ENCODE assay signal across 8 cellular contexts in the genomic region with DNA sequence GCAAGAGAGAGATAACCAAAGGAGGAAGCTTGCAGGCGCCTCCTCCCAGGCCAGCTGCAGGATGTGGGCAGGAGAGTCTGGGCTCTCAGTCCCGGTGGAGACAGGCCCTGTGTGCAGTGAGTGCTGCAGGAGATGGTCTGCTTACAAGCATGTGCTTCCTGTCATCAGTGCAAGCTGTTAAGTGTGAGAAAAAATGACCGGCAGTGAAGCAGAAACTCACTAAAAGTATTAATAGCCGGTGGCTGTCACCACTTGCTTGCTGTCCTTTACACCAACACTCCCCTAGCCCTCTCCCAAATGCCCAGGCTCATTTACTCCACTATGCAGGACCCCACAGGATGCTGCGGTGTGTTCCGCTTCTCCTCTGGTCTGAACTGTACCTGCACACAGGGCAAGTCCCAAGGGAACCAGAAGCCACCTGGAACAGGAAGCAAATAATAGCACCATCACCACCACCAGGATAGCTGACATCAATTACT.
DNase-seq lines count a peak whose midpoint lies in the region; ATAC-seq, FAIRE-seq and TF ChIP-seq lines count a peak whose summit lies in the region.

No MANE protein-coding gene starts in this region.

- peaks cover 9% of the 10 kb centered on the region for H3K27me3 Mint-ChIP-seq in astrocyte (ENCODE audit: low read depth, unreplicated experiment)

- H3K4me3 ChIP-seq in astrocyte (ENCODE audit: insufficient read depth, low read depth, low read length) (no peak overlapping the region), spleen (no peak overlapping the region), tibial artery (no peak overlapping the region)

- no peak for FAIRE-seq in astrocyte (lab: Jason Lieb, UNC)

- ATAC-seq in GM21390 (IDR thresholded peaks at IDR 0.05; ENCODE audit: unreplicated experiment) (peak; percentile 97), HG03565 (IDR thresholded peaks at IDR 0.05; ENCODE audit: unreplicated experiment) (peak; percentile 89)

- TF ChIP-seq POLR2A in spleen (IDR thresholded peaks at IDR 0.05), result no peak

- no peaks in the 10 kb centered on the region for H4K20me1 ChIP-seq in astrocyte (ENCODE audit: insufficient read depth, low read length)

- no peak overlapping the region for H2AFZ ChIP-seq in astrocyte (ENCODE audit: low read depth, low read length)

- WGBS in spleen, 5 donors, result 3 to 11% (median 5%) methylated on average over 6 of the region's 6 CpGs

- peaks cover 2% of the 10 kb centered on the region for H3K9me3 Mint-ChIP-seq in astrocyte (ENCODE audit: unreplicated experiment)

- peaks cover 24% of the 10 kb centered on the region for H3K4me1 Mint-ChIP-seq in astrocyte (ENCODE audit: low read depth, unreplicated experiment)

- peak overlapping the region; percentile 78 for H3K27ac Mint-ChIP-seq in astrocyte (ENCODE audit: unreplicated experiment)

- H3K27me3 ChIP-seq in astrocyte (ENCODE audit: insufficient read depth, low read length) (no peaks in the 10 kb centered on the region), spleen (replicated peaks in 1 of 7) (no peaks in the 10 kb centered on the region), tibial artery (peaks cover 0 to 4% of the 10 kb centered on the region in 2 donors)

- TF ChIP-seq CTCF in GM10266 (IDR thresholded peaks at IDR 0.05; ENCODE audit: control insufficient read depth, insufficient read depth, low read depth, missing control alignments) (no peak), astrocyte (IDR thresholded peaks at IDR 0.05; ENCODE audit: insufficient read depth, low read depth, low read length) (no peak), spleen (IDR thresholded peaks at IDR 0.05 in 8 of 11, conservative IDR thresholded peaks at IDR 0.05 in 3 of 11) (no peak), tibial artery (IDR thresholded peaks at IDR 0.05) (no peak)

- H3K27ac ChIP-seq in astrocyte (ENCODE audit: low read depth, low read length) (no peak overlapping the region), spleen (peak overlapping the region in 7 of 8 donors; percentile 17 to 73 (median 69)), tibial artery (no peak overlapping the region)

- no peak overlapping the region for H3K4me3 Mint-ChIP-seq in astrocyte (ENCODE audit: unreplicated experiment)

- H3K36me3 Mint-ChIP-seq in astrocyte (ENCODE audit: low read depth, unreplicated experiment), result no peaks in the 10 kb centered on the region

- H3K4me1 ChIP-seq in astrocyte (ENCODE audit: insufficient read depth, low read length), result no peaks in the 10 kb centered on the region
- peaks cover 29 to 57% (median 47%) of the 10 kb centered on the region in 6 donors for H3K4me1 ChIP-seq in spleen
- peaks cover 0 to 9% (median 0%) of the 10 kb centered on the region in 4 donors for H3K4me1 ChIP-seq in tibial artery

- H3K36me3 ChIP-seq in astrocyte (ENCODE audit: insufficient read depth, low read length), result no peaks in the 10 kb centered on the region
- no peaks in the 10 kb centered on the region for H3K36me3 ChIP-seq in spleen
- no peaks in the 10 kb centered on the region for H3K36me3 ChIP-seq in tibial artery

- no peak overlapping the region for H3K9ac ChIP-seq in astrocyte (ENCODE audit: low read length)

- no peaks in the 10 kb centered on the region for H3K79me2 ChIP-seq in astrocyte (ENCODE audit: insufficient read depth, low read length)

- no peak overlapping the region for H3K4me2 ChIP-seq in astrocyte (ENCODE audit: low read length)

- intact Hi-C loops in spleen (cut with DNase I; ENCODE audit: low total_unique reads), result no loop called here
- intact Hi-C loops in tibial artery (cut with DNase I; ENCODE audit: low total_unique reads), result no loop called here

- H3K9me3 ChIP-seq in astrocyte (ENCODE audit: insufficient read depth, low read depth, low read length) (no peaks in the 10 kb centered on the region), spleen (no peaks in the 10 kb centered on the region), tibial artery (no peaks in the 10 kb centered on the region)

- DNase-seq in GM10266 (ENCODE audit: extremely low spot score) (peak; percentile 43), astrocyte (ENCODE audit: low read depth) (peak; percentile 27), spleen (peak; percentile 92), GOT3 (lab: John Stamatoyannopoulos, UW) (no peak), tibial artery (no peak), NCI-H748 (lab: John Stamatoyannopoulos, UW; ENCODE audit: unreplicated experiment) (no peak)

Comparison
In these comparisons a context has a peak if more than half of its experiments do, and no peak if none do; other contexts are left out.
1. DNase-seq: peak in GM10266 (single experiment), astrocyte (single experiment) and spleen (single experiment); none in GOT3 (single experiment), tibial artery (0 of 2) and NCI-H748 (single experiment).
2. H3K27ac ChIP-seq: peak in spleen (7 of 8); none in astrocyte (single experiment) and tibial artery (0 of 2).